9 cellular contexts compared by ENCODE assay signal in the genomic region with DNA sequence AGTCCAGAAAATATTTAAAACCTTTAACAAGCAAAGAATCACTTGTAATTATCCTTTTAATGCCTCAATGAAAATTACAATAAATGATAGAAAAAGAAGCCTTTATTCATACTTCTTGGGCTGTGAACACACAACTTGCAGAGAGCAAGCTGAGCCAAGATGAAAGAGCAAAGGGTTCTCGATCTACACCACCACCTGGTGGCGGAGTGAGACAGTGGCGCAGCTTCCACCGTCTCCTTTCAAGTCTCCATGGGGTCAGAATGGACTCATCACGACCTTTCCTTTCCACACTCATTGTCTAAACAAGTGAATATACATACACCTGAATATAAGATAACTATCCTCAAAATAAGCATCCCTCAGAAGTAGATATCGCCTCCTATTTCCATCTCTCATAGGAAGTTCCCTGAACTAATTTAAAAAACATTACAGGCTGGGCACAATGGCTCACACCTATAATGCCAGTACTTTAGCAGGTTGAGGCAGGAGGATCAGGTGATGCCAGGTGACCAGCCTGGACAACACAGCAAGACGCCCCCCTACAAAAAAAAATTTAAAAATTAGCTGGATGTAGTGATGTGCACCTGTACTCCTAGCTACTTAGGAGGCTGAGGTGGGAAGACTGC. TPM values are rescaled to one million over a fixed set of nuclear protein-coding genes. Genes with fewer than 3 reads are reported as not detected.
DNase-seq lines count a peak whose midpoint lies in the region; ATAC-seq, FAIRE-seq and TF ChIP-seq lines count a peak whose summit lies in the region.
"Had no signal": no experiment of that assay in that cellular context is flagged by ENCODE, and none has a peak within 500 bp of the region (broad histone marks: within the 10 kb centered on the region; RNA-seq: fewer than 3 reads in every experiment).

No MANE protein-coding gene starts in this region.

- H3K27ac Mint-ChIP-seq in activated CD4-positive, alpha-beta memory T cell treated with anti-CD3 and anti-CD28 coated beads for 36 hours, result no peak overlapping the region
- H3K27ac Mint-ChIP-seq in mesothelial cell of epicardium, result no peak overlapping the region
- H3K27ac Mint-ChIP-seq in stimulated activated naive CD8-positive, alpha-beta T cell treated with anti-CD3 and anti-CD28 coated beads, Interleukin-15, amount 100 ng/mL, for 72 hours, result no peak overlapping the region
- H3K27ac Mint-ChIP-seq: dendritic cell treated with granulocyte-macrophage colony-stimulating factor and Interleukin-4, amounts not matched to agents 40 ng/mL and 50 ng/mL, for 4 days had no signal

- H3K4me1 ChIP-seq in GM23248 (ENCODE audit: insufficient read depth), result no peaks in the 10 kb centered on the region

- ATAC-seq in stimulated activated naive CD8-positive, alpha-beta T cell treated with anti-CD3 and anti-CD28 coated beads, Interleukin-15, amount 100 ng/mL, for 72 hours, result peak; percentile 84
- ATAC-seq in GM18519 (IDR thresholded peaks at IDR 0.05; ENCODE audit: low FRiP score, unreplicated experiment), result no peak

- no peaks in the 10 kb centered on the region for H3K36me3 ChIP-seq in GM23248 (ENCODE audit: low read depth)

- FAIRE-seq in D721Med (lab: Jason Lieb, UNC) (no peak), endometrium (lab: Jason Lieb, UNC) (peak; percentile 51)

- intact Hi-C loops in activated CD4-positive, alpha-beta memory T cell treated with anti-CD3 and anti-CD28 coated beads for 36 hours (cut with micrococcal nuclease), result loop anchor here (1.0 to 5.0 kb wide), 3 partner anchors 63 to 944 kb away; no protein-coding TSS in a partner anchor

- no peaks in the 10 kb centered on the region for H4K20me1 ChIP-seq in GM23248 (ENCODE audit: insufficient read depth)

- no peaks in the 10 kb centered on the region for H3K9me3 Mint-ChIP-seq in activated CD4-positive, alpha-beta memory T cell treated with anti-CD3 and anti-CD28 coated beads for 36 hours
- no peaks in the 10 kb centered on the region for H3K9me3 Mint-ChIP-seq in mesothelial cell of epicardium
- H3K9me3 Mint-ChIP-seq in stimulated activated naive CD8-positive, alpha-beta T cell treated with anti-CD3 and anti-CD28 coated beads, Interleukin-15, amount 100 ng/mL, for 72 hours, result no peaks in the 10 kb centered on the region
- H3K9me3 Mint-ChIP-seq: dendritic cell treated with granulocyte-macrophage colony-stimulating factor and Interleukin-4, amounts not matched to agents 40 ng/mL and 50 ng/mL, for 4 days had no signal

- DNase-seq in D721Med (ENCODE audit: insufficient read length, low spot score), result peak; percentile 21
- DNase-seq in GM23248, result peak; percentile 72
- peak; percentile 1 for DNase-seq in NCI-H226
- DNase-seq in activated CD4-positive, alpha-beta memory T cell treated with anti-CD3 and anti-CD28 coated beads for 36 hours, result peak; percentile 68
- peak; percentile 39 to 72 for DNase-seq in mesothelial cell of epicardium (ENCODE audit: low spot score in 2 of 2, unreplicated experiment in 2 of 2)
- peak; percentile 13 to 47 for DNase-seq in stimulated activated naive CD8-positive, alpha-beta T cell treated with anti-CD3 and anti-CD28 coated beads, Interleukin-15, amount 100 ng/mL, for 72 hours

- no peaks in the 10 kb centered on the region for H3K9me2 ChIP-seq in GM23248 (ENCODE audit: insufficient read depth)

- no peaks in the 10 kb centered on the region for H3F3A ChIP-seq in GM23248 (ENCODE audit: insufficient read depth)

- no peaks in the 10 kb centered on the region for H3K27me3 Mint-ChIP-seq in activated CD4-positive, alpha-beta memory T cell treated with anti-CD3 and anti-CD28 coated beads for 36 hours
- no peaks in the 10 kb centered on the region for H3K27me3 Mint-ChIP-seq in mesothelial cell of epicardium (ENCODE audit: low read depth)
- no peaks in the 10 kb centered on the region for H3K27me3 Mint-ChIP-seq in stimulated activated naive CD8-positive, alpha-beta T cell treated with anti-CD3 and anti-CD28 coated beads, Interleukin-15, amount 100 ng/mL, for 72 hours
- H3K27me3 Mint-ChIP-seq: dendritic cell treated with granulocyte-macrophage colony-stimulating factor and Interleukin-4, amounts not matched to agents 40 ng/mL and 50 ng/mL, for 4 days had no signal

- H3K4me1 Mint-ChIP-seq in activated CD4-positive, alpha-beta memory T cell treated with anti-CD3 and anti-CD28 coated beads for 36 hours (ENCODE audit: low read depth), result no peaks in the 10 kb centered on the region
- peaks cover 5% of the 10 kb centered on the region for H3K4me1 Mint-ChIP-seq in mesothelial cell of epicardium
- H3K4me1 Mint-ChIP-seq in stimulated activated naive CD8-positive, alpha-beta T cell treated with anti-CD3 and anti-CD28 coated beads, Interleukin-15, amount 100 ng/mL, for 72 hours, result no peaks in the 10 kb centered on the region

- no peak overlapping the region for H3K4me3 Mint-ChIP-seq in activated CD4-positive, alpha-beta memory T cell treated with anti-CD3 and anti-CD28 coated beads for 36 hours
- no peak overlapping the region for H3K4me3 Mint-ChIP-seq in mesothelial cell of epicardium
- H3K4me3 Mint-ChIP-seq in stimulated activated naive CD8-positive, alpha-beta T cell treated with anti-CD3 and anti-CD28 coated beads, Interleukin-15, amount 100 ng/mL, for 72 hours, result no peak overlapping the region
- H3K4me3 Mint-ChIP-seq: dendritic cell treated with granulocyte-macrophage colony-stimulating factor and Interleukin-4, amounts not matched to agents 40 ng/mL and 50 ng/mL, for 4 days had no signal

- in situ Hi-C loops in GM23248 (cut with MboI), result loop anchor here (10.0 kb wide), 1 partner anchor 932 kb away; no protein-coding TSS in a partner anchor

- no peak overlapping the region for H3K27ac ChIP-seq in GM23248

- no peak overlapping the region for H3K4me2 ChIP-seq in GM23248 (ENCODE audit: unreplicated experiment)

- no peaks in the 10 kb centered on the region for H3K9me3 ChIP-seq in GM23248 (ENCODE audit: low read depth)

- H3K36me3 Mint-ChIP-seq in activated CD4-positive, alpha-beta memory T cell treated with anti-CD3 and anti-CD28 coated beads for 36 hours, result peaks cover 3% of the 10 kb centered on the region
- peaks cover 13% of the 10 kb centered on the region for H3K36me3 Mint-ChIP-seq in mesothelial cell of epicardium

- POLR2A ChIA-PET in activated CD4-positive, alpha-beta memory T cell treated with anti-CD3 and anti-CD28 coated beads for 36 hours (lab: Charles Lee), result no interaction called here

- H3K79me2 ChIP-seq in GM23248 (ENCODE audit: insufficient read depth), result no peaks in the 10 kb centered on the region

- H3K27me3 ChIP-seq in GM23248 (replicated peaks; ENCODE audit: insufficient read depth), result no peaks in the 10 kb centered on the region

- 61 to 73% methylated on average over 7 of the region's 7 CpGs for WGBS in GM23248 (ENCODE audit: low coverage in 1 of 2, low lambda C conversion rate in 2 of 2, missing lambda C conversion rate in 2 of 2), 2 experiments

- H2AFZ ChIP-seq in GM23248, result no peak overlapping the region

- TF ChIP-seq CTCF in D721Med (IDR thresholded peaks at IDR 0.05; ENCODE audit: insufficient read depth, missing control alignments) (peak; percentile 31), mesothelial cell of epicardium (IDR thresholded peaks at IDR 0.05; ENCODE audit: unreplicated experiment) (peak; percentile 78)

- H3K9ac ChIP-seq in GM23248, result no peak overlapping the region

- CTCF ChIA-PET in activated CD4-positive, alpha-beta memory T cell treated with anti-CD3 and anti-CD28 coated beads for 36 hours (lab: Charles Lee), result interaction anchor here (0.6 to 4.6 kb wide), 19 partner anchors 8 to 1130 kb away, joined by 3 to 42 read pairs (median 3); no protein-coding TSS in a partner anchor

- H3K4me3 ChIP-seq in GM23248, result no peak overlapping the region

RNA-seq across cellular contexts. Expression of gene ATE1, which starts 40.7 kb away (rescaled TPM):
- 14.2 and 19.1 TPM in 2 replicates for total RNA-seq in GM23248 (2014; rRNA removed; shearing (Covaris generic))
- 14.1 and 14.8 TPM in 2 replicates for polyA plus RNA-seq in GM23248 (2016; fragmentation: Nextera tagmentation; extraction: Ambion mirVana)
- total RNA-seq in activated CD4-positive, alpha-beta memory T cell treated with anti-CD3 and anti-CD28 coated beads for 36 hours, result 10 to 100 TPM; 19.4 to 23.1 TPM
- total RNA-seq in mesothelial cell of epicardium, result 33.0 to 35.6 TPM (median 34.3 TPM) in 3 replicates

Comparison
In these comparisons a context has a peak if more than half of its experiments do, and no peak if none do; other contexts are left out.
1. DNase-seq: peak in every context shown above with its lines; median percentile 72 in GM23248; 68 in activated CD4-positive, alpha-beta memory T cell treated with anti-CD3 and anti-CD28 coated beads for 36 hours; 56 in mesothelial cell of epicardium; 30 in stimulated activated naive CD8-positive, alpha-beta T cell treated with anti-CD3 and anti-CD28 coated beads, Interleukin-15, amount 100 ng/mL, for 72 hours; 21 in D721Med; 1 in NCI-H226.